In genomic region chr6:26173836-26174144, GRCh38 we compare ENCODE assay signal across 1 cellular context.
TF ChIP-seq lines count a peak whose summit lies in the region.

No MANE protein-coding gene starts in this region.

TF ChIP-seq in IMR-90, 13 proteins besides CTCF, POLR2A, EP300 and RAD21 (continued from another document):
- TF ChIP-seq USF2 (IDR thresholded peaks at IDR 0.05; ENCODE audit: low read depth, low read length), result no peak
- TF ChIP-seq NFE2L2 (IDR thresholded peaks at IDR 0.05; ENCODE audit: low read depth, low read length), result no peak
- no peak for TF ChIP-seq MAZ (IDR thresholded peaks at IDR 0.05; ENCODE audit: borderline replicate concordance, low read depth, low read length)
